ENCODE assay signal across 18 cellular contexts in genomic region chr2:219886615-219887014, GRCh38.
A peak's percentile ranks its signal among the peaks of the same experiment; 100 is the strongest.
DNase-seq lines count a peak whose midpoint lies in the region; TF ChIP-seq lines count a peak whose summit lies in the region.
"Had no signal": no experiment of that assay in that cellular context is flagged by ENCODE, and none has a peak within 500 bp of the region (broad histone marks: within the 10 kb centered on the region; RNA-seq: fewer than 3 reads in every experiment).

No MANE protein-coding gene starts in this region.

- DNase-seq in NCI-H2171 treated with DMSO at 0.1 percent for 48 hours (lab: John Stamatoyannopoulos, UW) (peak; percentile 10), NCI-H2171 (lab: John Stamatoyannopoulos, UW) (no peak), HT1080 (ENCODE audit: low read depth) (peak; percentile 42), brain microvascular endothelial cell (no peak), neural crest cell (ENCODE audit: low read depth, low spot score) (no peak), HT-29 (ENCODE audit: low spot score) (no peak), SK-N-DZ (ENCODE audit: low spot score) (no peak), NCI-H2107 treated with DMSO at 0.1 percent for 48 hours (lab: John Stamatoyannopoulos, UW; ENCODE audit: unreplicated experiment) (no peak)
- DNase-seq: activated CD4-positive, alpha-beta T cell treated with anti-CD3 and anti-CD28 coated beads for 1 hour; activated CD8-positive, alpha-beta memory T cell treated with anti-CD3 and anti-CD28 coated beads, Interleukin-2, amount 50 U/mL, for 4 hours; Caco-2; dorsolateral prefrontal cortex; hippocampal formation; NCI-H1930; posterior cingulate gyrus; stimulated activated CD4-positive, alpha-beta T cell treated with anti-CD3 and anti-CD28 coated beads, Interleukin-12 subunit alpha, Interleukin-12 subunit beta, amount 100 ng/mL, for 4 hours; stimulated activated naive CD8-positive, alpha-beta T cell treated with anti-CD3 and anti-CD28 coated beads, Interleukin-15, Interleukin-2, amounts not matched to agents 100 U/mL and 50 U/mL, for 24 hours; upper lobe of right lung had no signal

- H3K36me3 Mint-ChIP-seq in neural crest cell (ENCODE audit: low read depth) = no peaks in the 10 kb centered on the region

- in situ Hi-C loops in brain microvascular endothelial cell (cut with HindIII; ENCODE audit: low pct_ligation_motif_present, low sequenced_read_pairs) = no loop called here

- H3K4me3 ChIP-seq in brain microvascular endothelial cell (ENCODE audit: low read depth, low read length) = no peak overlapping the region
- H3K4me3 ChIP-seq: dorsolateral prefrontal cortex, upper lobe of right lung had no signal

- no peak overlapping the region for H3K4me3 Mint-ChIP-seq in neural crest cell

- H3K9me3 Mint-ChIP-seq in neural crest cell = peaks cover 6% of the 10 kb centered on the region

- H3K4me1 Mint-ChIP-seq in neural crest cell = no peaks in the 10 kb centered on the region

- H3K36me3 ChIP-seq in brain microvascular endothelial cell (replicated peaks) = no peaks in the 10 kb centered on the region
- H3K36me3 ChIP-seq: upper lobe of right lung had no signal

- peak; percentile 25 for TF ChIP-seq CTCF in brain microvascular endothelial cell (IDR thresholded peaks at IDR 0.05; ENCODE audit: low read depth, low read length, missing control alignments)
- peak; percentile 35 for TF ChIP-seq CTCF in neural crest cell (conservative IDR thresholded peaks at IDR 0.05)

- no peaks in the 10 kb centered on the region for H3K27me3 Mint-ChIP-seq in neural crest cell (ENCODE audit: low read depth)

- H3K27me3 ChIP-seq in brain microvascular endothelial cell (replicated peaks) = no peaks in the 10 kb centered on the region
- H3K27me3 ChIP-seq: upper lobe of right lung had no signal

- H3K27ac Mint-ChIP-seq in neural crest cell (ENCODE audit: unreplicated experiment) = no peak overlapping the region

- no peak overlapping the region for H3K27ac ChIP-seq in brain microvascular endothelial cell
- H3K27ac ChIP-seq: dorsolateral prefrontal cortex, upper lobe of right lung had no signal

Comparison
In these comparisons a context has a peak if more than half of its experiments do, and no peak if none do; other contexts are left out.
1. DNase-seq: peak in NCI-H2171 treated with DMSO at 0.1 percent for 48 hours (single experiment) and HT1080 (single experiment); none in NCI-H2171 (single experiment), brain microvascular endothelial cell (single experiment), neural crest cell (single experiment), HT-29 (single experiment), SK-N-DZ (single experiment) and NCI-H2107 treated with DMSO at 0.1 percent for 48 hours (single experiment).